9 cellular contexts compared by ENCODE assay signal in the genomic region with DNA sequence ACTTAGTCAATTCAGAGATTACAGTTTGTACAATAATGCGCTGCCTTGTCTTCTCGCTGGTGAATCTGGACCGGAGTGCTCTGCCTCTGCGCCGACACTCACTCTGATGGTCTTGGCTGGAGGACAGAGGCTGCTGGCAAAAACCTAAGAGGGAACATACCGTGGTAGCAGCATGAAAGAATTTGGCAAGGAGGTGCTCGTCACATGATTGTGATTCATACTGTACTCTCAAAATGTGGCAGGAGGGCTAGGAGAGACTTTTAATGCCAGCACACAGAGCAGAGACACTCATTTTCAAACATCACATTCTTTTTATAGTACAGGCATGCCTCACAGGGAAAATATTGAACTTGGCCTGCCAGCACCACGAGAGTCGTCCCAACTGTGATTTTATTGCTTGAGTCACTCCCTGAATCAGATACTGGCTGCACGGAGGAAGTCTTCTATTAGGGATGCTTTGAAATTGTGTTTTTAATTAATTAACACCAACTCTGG.
DNase-seq lines count a peak whose midpoint lies in the region; ATAC-seq and TF ChIP-seq lines count a peak whose summit lies in the region.
"Had no signal": no experiment of that assay in that cellular context is flagged by ENCODE, and none has a peak within 500 bp of the region (broad histone marks: within the 10 kb centered on the region; RNA-seq: fewer than 3 reads in every experiment).

No MANE protein-coding gene starts in this region.

- peaks cover 20% of the 10 kb centered on the region for H3K4me1 Mint-ChIP-seq in CD14-positive monocyte
- no peaks in the 10 kb centered on the region for H3K4me1 Mint-ChIP-seq in activated T-helper 17 cell treated with anti-CD3 and anti-CD28 coated beads, Interleukin-2, amount 50 U/mL, for 72 hours

- no peaks in the 10 kb centered on the region for H3K27me3 ChIP-seq in SJSA1 (replicated peaks)

- intact Hi-C loops in CD14-positive monocyte (cut with micrococcal nuclease) = no loop called here

- ATAC-seq in HG03280 (IDR thresholded peaks at IDR 0.05; ENCODE audit: unreplicated experiment) (no peak), GM19351 (IDR thresholded peaks at IDR 0.05; ENCODE audit: unreplicated experiment) (no peak)
- ATAC-seq in activated T-helper 17 cell treated with anti-CD3 and anti-CD28 coated beads, Interleukin-2, amount 50 U/mL, for 72 hours (replicated peaks) = no peak

- DNase-seq in CD14-positive monocyte (ENCODE audit: low spot score) = peak; percentile 55
- DNase-seq in SJSA1 (ENCODE audit: low read depth in 1 of 2, low spot score in 2 of 2) = peak; percentile 84 to 91
- peak; percentile 97 to 98 for DNase-seq in foreskin fibroblast
- peak; percentile 56 for DNase-seq in pons (ENCODE audit: low spot score)
- no peak for DNase-seq in NCI-H2227 (lab: John Stamatoyannopoulos, UW; ENCODE audit: unreplicated experiment)

- no peaks in the 10 kb centered on the region for H3K9me3 Mint-ChIP-seq in CD14-positive monocyte
- no peaks in the 10 kb centered on the region for H3K9me3 Mint-ChIP-seq in activated T-helper 17 cell treated with anti-CD3 and anti-CD28 coated beads, Interleukin-2, amount 50 U/mL, for 72 hours
- H3K9me3 Mint-ChIP-seq: T-helper 1 cell treated with Interleukin-12 subunit alpha and Interleukin-12 subunit beta and Interleukin-4 antibody, amounts not matched to agents 30 μg/mL and 1 μg/mL, for 36 hours had no signal

- H3K36me3 Mint-ChIP-seq in CD14-positive monocyte = no peaks in the 10 kb centered on the region
- no peaks in the 10 kb centered on the region for H3K36me3 Mint-ChIP-seq in activated T-helper 17 cell treated with anti-CD3 and anti-CD28 coated beads, Interleukin-2, amount 50 U/mL, for 72 hours (ENCODE audit: low read depth)

- no peak for TF ChIP-seq CTCF in CD14-positive monocyte (IDR thresholded peaks at IDR 0.05)
- TF ChIP-seq CTCF in foreskin fibroblast (IDR thresholded peaks at IDR 0.05; ENCODE audit: low read depth, low read length) = no peak

- H3K27ac Mint-ChIP-seq in CD14-positive monocyte = peak overlapping the region in 3 of 7 donors; percentile 22 to 56 (median 52)
- H3K27ac Mint-ChIP-seq in activated T-helper 17 cell treated with anti-CD3 and anti-CD28 coated beads, Interleukin-2, amount 50 U/mL, for 72 hours = no peak overlapping the region
- H3K27ac Mint-ChIP-seq: T-helper 1 cell treated with Interleukin-12 subunit alpha and Interleukin-12 subunit beta and Interleukin-4 antibody, amounts not matched to agents 30 μg/mL and 1 μg/mL, for 36 hours had no signal

- peaks cover 62% of the 10 kb centered on the region for H3K4me1 ChIP-seq in SJSA1 (replicated peaks)

- H3K27ac ChIP-seq in SJSA1 = peak overlapping the region; percentile 82

- H3K27me3 Mint-ChIP-seq in CD14-positive monocyte (ENCODE audit: low read depth in 3 of 3) = no peaks in the 10 kb centered on the region
- peaks cover 11% of the 10 kb centered on the region for H3K27me3 Mint-ChIP-seq in activated T-helper 17 cell treated with anti-CD3 and anti-CD28 coated beads, Interleukin-2, amount 50 U/mL, for 72 hours

- peak overlapping the region in 1 of 2 donors; percentile 36 for H3K4me3 Mint-ChIP-seq in CD14-positive monocyte
- H3K4me3 Mint-ChIP-seq in activated T-helper 17 cell treated with anti-CD3 and anti-CD28 coated beads, Interleukin-2, amount 50 U/mL, for 72 hours = no peak overlapping the region
- H3K4me3 Mint-ChIP-seq: T-helper 1 cell treated with Interleukin-12 subunit alpha and Interleukin-12 subunit beta and Interleukin-4 antibody, amounts not matched to agents 30 μg/mL and 1 μg/mL, for 36 hours had no signal

- H3K4me3 ChIP-seq in SJSA1 = no peak overlapping the region
- H3K4me3 ChIP-seq in foreskin fibroblast (ENCODE audit: low read depth in 1 of 2, low read length in 2 of 2) = peak overlapping the region; percentile 16 to 40

- H3K36me3 ChIP-seq in SJSA1 = no peaks in the 10 kb centered on the region

- no peaks in the 10 kb centered on the region for H3K9me3 ChIP-seq in SJSA1 (replicated peaks)
